In the genomic region with DNA sequence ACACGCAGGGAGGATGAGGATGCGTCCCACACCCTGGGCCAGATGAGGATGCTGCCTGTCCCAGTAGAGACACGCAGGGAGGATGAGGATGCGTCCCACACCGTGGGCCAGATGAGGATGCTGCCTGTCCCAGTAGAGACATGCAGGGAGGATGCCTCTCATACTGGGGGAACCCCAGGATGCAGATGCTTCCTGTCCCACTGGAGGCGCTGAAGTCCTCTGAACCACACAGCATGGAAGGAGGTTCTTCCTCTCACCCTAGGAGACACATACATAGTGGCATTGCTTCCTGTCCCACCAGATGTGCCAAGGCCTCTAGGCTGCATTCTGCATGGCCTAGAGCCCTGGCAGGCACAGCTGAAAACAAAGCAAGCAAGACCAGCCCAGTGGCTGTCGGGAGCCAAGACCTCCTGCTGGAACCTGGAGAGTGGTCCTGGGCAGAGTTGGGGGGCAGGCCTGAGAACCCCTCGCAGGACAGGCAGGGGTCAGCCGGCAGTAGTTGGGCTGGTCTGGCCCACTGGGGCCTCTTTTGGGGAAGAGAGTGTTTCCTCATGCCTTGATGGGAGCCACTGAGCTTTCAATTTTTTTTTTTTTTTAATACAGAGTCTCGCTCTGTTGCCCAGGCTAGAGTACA, we compare ENCODE assay signal across 8 cellular contexts. TPM values are rescaled to one million over a fixed set of nuclear protein-coding genes. Genes with fewer than 3 reads are reported as not detected.
DNase-seq lines count a peak whose midpoint lies in the region; ATAC-seq and TF ChIP-seq lines count a peak whose summit lies in the region.

No MANE protein-coding gene starts in this region.

- peak; percentile 66 for ATAC-seq in HG02678 (IDR thresholded peaks at IDR 0.05; ENCODE audit: unreplicated experiment)
- peak; percentile 68 for ATAC-seq in SK-N-SH treated with all-trans-retinoic acid at 6 μM for 48 hours

- H3K9me3 ChIP-seq in BE2C, result no peaks in the 10 kb centered on the region

- no peak overlapping the region for H3K4me3 ChIP-seq in BE2C (ENCODE audit: low read depth, low read length)

- no peak; the same call in 1 of the 2 replicates for TF ChIP-seq CTCF in BE2C (IDR thresholded peaks at IDR 0.05; ENCODE audit: low read depth, low read length)

- H3K36me3 ChIP-seq in BE2C, result no peaks in the 10 kb centered on the region

- no peaks in the 10 kb centered on the region; the same call in 1 of the 2 replicates for H3K4me1 ChIP-seq in BE2C

- no peaks in the 10 kb centered on the region for H3K27me3 ChIP-seq in BE2C

- DNase-seq in activated CD8-positive, alpha-beta memory T cell treated with anti-CD3 and anti-CD28 coated beads, Interleukin-2, amount 50 U/mL, for 24 hours (ENCODE audit: extremely low read depth), result peak; percentile 8
- DNase-seq in activated CD8-positive, alpha-beta memory T cell treated with anti-CD3 and anti-CD28 coated beads for 24 hours, result no peak
- DNase-seq in dermis blood vessel endothelial cell (peak; percentile 65), pons (ENCODE audit: low spot score) (peak; percentile 88), NCI-H2196 treated with DMSO at 0.1 percent for 48 hours (lab: John Stamatoyannopoulos, UW; ENCODE audit: unreplicated experiment) (no peak), BE2C (no peak)

TF ChIP-seq in SK-N-SH treated with all-trans-retinoic acid at 6 μM for 48 hours, 23 proteins besides CTCF, POLR2A, EP300 and RAD21:
- TF ChIP-seq ZFP3 (CRISPR knock-in tag; IDR thresholded peaks at IDR 0.05) (no peak), TOX (CRISPR knock-in tag; IDR thresholded peaks at IDR 0.05; ENCODE audit: borderline replicate concordance) (no peak), SNAI2 (CRISPR knock-in tag; IDR thresholded peaks at IDR 0.05) (no peak), ARNTL (CRISPR knock-in tag; IDR thresholded peaks at IDR 0.05; ENCODE audit: borderline replicate concordance, low read depth) (no peak), ZNF70 (CRISPR knock-in tag; IDR thresholded peaks at IDR 0.05) (no peak), RARB (CRISPR knock-in tag; IDR thresholded peaks at IDR 0.05) (no peak), GLIS3 (CRISPR knock-in tag; IDR thresholded peaks at IDR 0.05) (no peak), BACH2 (CRISPR knock-in tag; IDR thresholded peaks at IDR 0.05; ENCODE audit: borderline replicate concordance) (no peak), TCF4 (CRISPR knock-in tag; IDR thresholded peaks at IDR 0.05; ENCODE audit: borderline replicate concordance) (no peak), ZNF8 (CRISPR knock-in tag; IDR thresholded peaks at IDR 0.05) (no peak), ESRRG (CRISPR knock-in tag; IDR thresholded peaks at IDR 0.05) (no peak), CSDC2 (CRISPR knock-in tag; IDR thresholded peaks at IDR 0.05) (no peak), PPARA (CRISPR knock-in tag; IDR thresholded peaks at IDR 0.05; ENCODE audit: borderline replicate concordance) (no peak)
- TF ChIP-seq, protein P1, sequence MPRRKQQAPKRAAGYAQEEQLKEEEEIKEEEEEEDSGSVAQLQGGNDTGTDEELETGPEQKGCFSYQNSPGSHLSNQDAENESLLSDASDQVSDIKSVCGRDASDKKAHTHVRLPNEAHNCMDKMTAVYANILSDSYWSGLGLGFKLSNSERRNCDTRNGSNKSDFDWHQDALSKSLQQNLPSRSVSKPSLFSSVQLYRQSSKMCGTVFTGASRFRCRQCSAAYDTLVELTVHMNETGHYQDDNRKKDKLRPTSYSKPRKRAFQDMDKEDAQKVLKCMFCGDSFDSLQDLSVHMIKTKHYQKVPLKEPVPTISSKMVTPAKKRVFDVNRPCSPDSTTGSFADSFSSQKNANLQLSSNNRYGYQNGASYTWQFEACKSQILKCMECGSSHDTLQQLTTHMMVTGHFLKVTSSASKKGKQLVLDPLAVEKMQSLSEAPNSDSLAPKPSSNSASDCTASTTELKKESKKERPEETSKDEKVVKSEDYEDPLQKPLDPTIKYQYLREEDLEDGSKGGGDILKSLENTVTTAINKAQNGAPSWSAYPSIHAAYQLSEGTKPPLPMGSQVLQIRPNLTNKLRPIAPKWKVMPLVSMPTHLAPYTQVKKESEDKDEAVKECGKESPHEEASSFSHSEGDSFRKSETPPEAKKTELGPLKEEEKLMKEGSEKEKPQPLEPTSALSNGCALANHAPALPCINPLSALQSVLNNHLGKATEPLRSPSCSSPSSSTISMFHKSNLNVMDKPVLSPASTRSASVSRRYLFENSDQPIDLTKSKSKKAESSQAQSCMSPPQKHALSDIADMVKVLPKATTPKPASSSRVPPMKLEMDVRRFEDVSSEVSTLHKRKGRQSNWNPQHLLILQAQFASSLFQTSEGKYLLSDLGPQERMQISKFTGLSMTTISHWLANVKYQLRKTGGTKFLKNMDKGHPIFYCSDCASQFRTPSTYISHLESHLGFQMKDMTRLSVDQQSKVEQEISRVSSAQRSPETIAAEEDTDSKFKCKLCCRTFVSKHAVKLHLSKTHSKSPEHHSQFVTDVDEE (CRISPR knock-in tag; IDR thresholded peaks at IDR 0.05), result no peak
- TF ChIP-seq, protein P2, sequence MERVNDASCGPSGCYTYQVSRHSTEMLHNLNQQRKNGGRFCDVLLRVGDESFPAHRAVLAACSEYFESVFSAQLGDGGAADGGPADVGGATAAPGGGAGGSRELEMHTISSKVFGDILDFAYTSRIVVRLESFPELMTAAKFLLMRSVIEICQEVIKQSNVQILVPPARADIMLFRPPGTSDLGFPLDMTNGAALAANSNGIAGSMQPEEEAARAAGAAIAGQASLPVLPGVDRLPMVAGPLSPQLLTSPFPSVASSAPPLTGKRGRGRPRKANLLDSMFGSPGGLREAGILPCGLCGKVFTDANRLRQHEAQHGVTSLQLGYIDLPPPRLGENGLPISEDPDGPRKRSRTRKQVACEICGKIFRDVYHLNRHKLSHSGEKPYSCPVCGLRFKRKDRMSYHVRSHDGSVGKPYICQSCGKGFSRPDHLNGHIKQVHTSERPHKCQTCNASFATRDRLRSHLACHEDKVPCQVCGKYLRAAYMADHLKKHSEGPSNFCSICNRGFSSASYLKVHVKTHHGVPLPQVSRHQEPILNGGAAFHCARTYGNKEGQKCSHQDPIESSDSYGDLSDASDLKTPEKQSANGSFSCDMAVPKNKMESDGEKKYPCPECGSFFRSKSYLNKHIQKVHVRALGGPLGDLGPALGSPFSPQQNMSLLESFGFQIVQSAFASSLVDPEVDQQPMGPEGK (CRISPR knock-in tag; IDR thresholded peaks at IDR 0.05; ENCODE audit: borderline replicate concordance), result no peak
- TF ChIP-seq, protein P3, sequence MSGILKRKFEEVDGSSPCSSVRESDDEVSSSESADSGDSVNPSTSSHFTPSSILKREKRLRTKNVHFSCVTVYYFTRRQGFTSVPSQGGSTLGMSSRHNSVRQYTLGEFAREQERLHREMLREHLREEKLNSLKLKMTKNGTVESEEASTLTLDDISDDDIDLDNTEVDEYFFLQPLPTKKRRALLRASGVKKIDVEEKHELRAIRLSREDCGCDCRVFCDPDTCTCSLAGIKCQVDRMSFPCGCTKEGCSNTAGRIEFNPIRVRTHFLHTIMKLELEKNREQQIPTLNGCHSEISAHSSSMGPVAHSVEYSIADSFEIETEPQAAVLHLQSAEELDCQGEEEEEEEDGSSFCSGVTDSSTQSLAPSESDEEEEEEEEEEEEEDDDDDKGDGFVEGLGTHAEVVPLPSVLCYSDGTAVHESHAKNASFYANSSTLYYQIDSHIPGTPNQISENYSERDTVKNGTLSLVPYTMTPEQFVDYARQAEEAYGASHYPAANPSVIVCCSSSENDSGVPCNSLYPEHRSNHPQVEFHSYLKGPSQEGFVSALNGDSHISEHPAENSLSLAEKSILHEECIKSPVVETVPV (CRISPR knock-in tag; IDR thresholded peaks at IDR 0.05), result no peak
- TF ChIP-seq, protein P4, sequence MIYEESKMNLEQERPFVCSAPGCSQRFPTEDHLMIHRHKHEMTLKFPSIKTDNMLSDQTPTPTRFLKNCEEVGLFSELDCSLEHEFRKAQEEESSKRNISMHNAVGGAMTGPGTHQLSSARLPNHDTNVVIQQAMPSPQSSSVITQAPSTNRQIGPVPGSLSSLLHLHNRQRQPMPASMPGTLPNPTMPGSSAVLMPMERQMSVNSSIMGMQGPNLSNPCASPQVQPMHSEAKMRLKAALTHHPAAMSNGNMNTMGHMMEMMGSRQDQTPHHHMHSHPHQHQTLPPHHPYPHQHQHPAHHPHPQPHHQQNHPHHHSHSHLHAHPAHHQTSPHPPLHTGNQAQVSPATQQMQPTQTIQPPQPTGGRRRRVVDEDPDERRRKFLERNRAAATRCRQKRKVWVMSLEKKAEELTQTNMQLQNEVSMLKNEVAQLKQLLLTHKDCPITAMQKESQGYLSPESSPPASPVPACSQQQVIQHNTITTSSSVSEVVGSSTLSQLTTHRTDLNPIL (CRISPR knock-in tag; IDR thresholded peaks at IDR 0.05; ENCODE audit: low read depth), result no peak

RNA-seq across cellular contexts. Expression of a gene that starts 4.3 kb away (rescaled TPM):
- total RNA-seq in dermis blood vessel endothelial cell, result 0.09 and 0.17 TPM in 2 replicates
- polyA plus RNA-seq in BE2C (2012; ENCODE audit: insufficient read depth, insufficient read length, low read depth), result not detected

RNA-seq across cellular contexts. Expression of a gene that starts 15.5 kb away (rescaled TPM):
- total RNA-seq in dermis blood vessel endothelial cell, result 6.5 and 15.9 TPM in 2 replicates
- 3.0 TPM for polyA plus RNA-seq in BE2C (2012; ENCODE audit: insufficient read depth, insufficient read length, low read depth)

RNA-seq across cellular contexts. Expression of a gene that starts 45.7 kb away (rescaled TPM):
- 48.5 and 56.0 TPM in 2 replicates for total RNA-seq in dermis blood vessel endothelial cell
- 149 TPM for polyA plus RNA-seq in BE2C (2012; ENCODE audit: insufficient read depth, insufficient read length, low read depth)

Comparison
In these comparisons a context has a peak if more than half of its experiments do, and no peak if none do; other contexts are left out.
1. DNase-seq: peak in activated CD8-positive, alpha-beta memory T cell treated with anti-CD3 and anti-CD28 coated beads, Interleukin-2, amount 50 U/mL, for 24 hours (single experiment), dermis blood vessel endothelial cell (single experiment) and pons (single experiment); none in activated CD8-positive, alpha-beta memory T cell treated with anti-CD3 and anti-CD28 coated beads for 24 hours (single experiment), NCI-H2196 treated with DMSO at 0.1 percent for 48 hours (single experiment) and BE2C (single experiment).